Comparison of ENCODE assay signal across 23 cellular contexts in the genomic region with DNA sequence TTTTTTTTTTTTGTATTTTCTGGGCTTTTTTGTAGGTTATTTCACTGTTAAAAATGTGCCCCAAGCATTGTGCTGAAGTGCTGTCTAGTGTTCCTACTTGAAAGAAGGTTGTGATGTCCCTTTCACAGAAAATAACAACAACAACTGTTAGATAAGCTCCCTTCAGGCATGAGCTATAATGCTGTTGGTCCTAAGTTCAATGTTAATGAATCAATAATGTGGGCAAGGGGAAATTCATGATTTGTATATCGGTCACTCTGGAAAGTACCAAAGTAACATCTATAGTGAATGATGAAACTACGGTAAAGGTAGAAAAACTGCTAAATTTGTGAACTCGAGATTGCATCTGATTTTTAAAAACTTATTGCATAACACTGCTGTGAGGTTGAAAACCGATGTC.
DNase-seq lines count a peak whose midpoint lies in the region; ATAC-seq, FAIRE-seq and TF ChIP-seq lines count a peak whose summit lies in the region.
"Had no signal": no experiment of that assay in that cellular context is flagged by ENCODE, and none has a peak within 500 bp of the region (broad histone marks: within the 10 kb centered on the region; RNA-seq: fewer than 3 reads in every experiment).

No MANE protein-coding gene starts in this region.

- no CpG with 5 or more reads among the region's 4 CpGs for WGBS in IMR-90 (ENCODE audit: extremely low coverage in 2 of 2, insufficient read length in 1 of 2), 2 experiments
- 34% methylated on average over 4 of the region's 4 CpGs for WGBS in GM12878 (ENCODE audit: insufficient coverage, insufficient replicate concordance, low lambda C conversion rate, missing lambda C conversion rate)

- TF ChIP-seq POLR2A in IMR-90 (IDR thresholded peaks at IDR 0.05; ENCODE audit: low read depth, low read length) = no peak
- TF ChIP-seq POLR2A in GM12878 (IDR thresholded peaks at IDR 0.05; ENCODE audit: low read depth, low read length) = no peak

- no peak overlapping the region for H4K5ac ChIP-seq in IMR-90 (ENCODE audit: low read depth, low read length)

- TF ChIP-seq CTCF in D721Med (IDR thresholded peaks at IDR 0.05; ENCODE audit: insufficient read depth, missing control alignments) (no peak), IMR-90 (conservative IDR thresholded peaks at IDR 0.05; ENCODE audit: low read depth, low read length) (no peak), GM12878 (IDR thresholded peaks at IDR 0.05 in 2 of 3, conservative IDR thresholded peaks at IDR 0.05 in 1 of 3; ENCODE audit: control insufficient read depth in 2 of 3, extremely low read depth in 1 of 3, insufficient read depth in 1 of 3, low read depth in 3 of 3, low read length in 3 of 3) (no peak)

- FAIRE-seq in D721Med (lab: Jason Lieb, UNC) (peak; percentile 29), GM12878 (lab: Jason Lieb, UNC) (no peak)
- FAIRE-seq: A549, GM12891 had no signal

- H3K4me2 ChIP-seq in IMR-90 (ENCODE audit: low read depth, low read length) (no peak overlapping the region), GM12878 (ENCODE audit: control insufficient read depth, insufficient read depth) (no peak overlapping the region)
- H3K4me2 ChIP-seq: A549; BLaER1 treated with 17β-estradiol and CSF1 and Interleukin-3, amounts not matched to agents 10 nM and 100 nM had no signal

- no peak overlapping the region for H3K18ac ChIP-seq in IMR-90 (ENCODE audit: low read depth, low read length)

- H2BK5ac ChIP-seq in IMR-90 (ENCODE audit: low read depth, low read length, poor library complexity, severe bottlenecking) = no peak overlapping the region

- RAD21 ChIA-PET in GM12878 (lab: Charles Lee; ENCODE audit: unreplicated experiment) = no interaction called here

- H3K4me3 ChIP-seq in IMR-90 (ENCODE audit: insufficient read depth, low read depth, low read length) (no peak overlapping the region), GM12878 (no peak overlapping the region)
- H3K4me3 ChIP-seq: A549; BLaER1 treated with 17β-estradiol and CSF1 and Interleukin-3, amounts not matched to agents 10 nM and 100 nM had no signal

- no peaks in the 10 kb centered on the region for H3K79me2 ChIP-seq in GM12878 (ENCODE audit: control insufficient read depth, insufficient read depth, low read length)

- SMC1A ChIA-PET in GM12878 (lab: Charles Lee; ENCODE audit: uncharacterized antibody, unreplicated experiment) = interaction anchor here (1.1 to 2.3 kb wide), 3 partner anchors 11 to 20 kb away, joined by 4 to 8 read pairs (median 6); no protein-coding TSS in a partner anchor

- no peak overlapping the region for H3K4ac ChIP-seq in IMR-90 (ENCODE audit: low read depth, low read length)

- no TSS peak for BruUV-seq in IMR-90 (replicated peaks; lab: Mats Ljungman, UMichigan)
- no TSS peak for BruUV-seq in GM12878 (replicated peaks; lab: Mats Ljungman, UMichigan)

- H2AK5ac ChIP-seq in IMR-90 (ENCODE audit: low read depth, low read length) = no peak overlapping the region

- H3K36me3 ChIP-seq in IMR-90 (ENCODE audit: control insufficient read depth, insufficient read depth, low read length) = no peaks in the 10 kb centered on the region
- no peaks in the 10 kb centered on the region for H3K36me3 ChIP-seq in GM12878 (ENCODE audit: control insufficient read depth in 2 of 2, insufficient read depth in 2 of 2, low read length in 1 of 2)
- H3K36me3 ChIP-seq: BLaER1 treated with 17β-estradiol and CSF1 and Interleukin-3, amounts not matched to agents 10 nM and 100 nM had no signal

- no peaks in the 10 kb centered on the region for H3K9me1 ChIP-seq in IMR-90 (ENCODE audit: insufficient read depth, low read length)

- H3K27me3 ChIP-seq in IMR-90 (ENCODE audit: control insufficient read depth, insufficient read depth, low read length) (no peaks in the 10 kb centered on the region), GM12878 (replicated peaks in 1 of 2; ENCODE audit: control insufficient read depth in 2 of 2, insufficient read depth in 2 of 2, low read length in 1 of 2) (no peaks in the 10 kb centered on the region)
- H3K27me3 ChIP-seq: BLaER1 treated with 17β-estradiol and CSF1 and Interleukin-3, amounts not matched to agents 10 nM and 100 nM had no signal

- no peaks in the 10 kb centered on the region for H3K9me3 ChIP-seq in IMR-90 (ENCODE audit: control insufficient read depth, insufficient read depth, low read length)
- no peaks in the 10 kb centered on the region for H3K9me3 ChIP-seq in GM12878 (replicated peaks; ENCODE audit: control insufficient read depth, insufficient read depth, low read length)
- H3K9me3 ChIP-seq: A549; BLaER1 treated with 17β-estradiol and CSF1 and Interleukin-3, amounts not matched to agents 10 nM and 100 nM; Caco-2 had no signal

- intact Hi-C loops in IMR-90 (cut with micrococcal nuclease) = no loop called here
- intact Hi-C loops in GM12878 (cut with micrococcal nuclease; ENCODE audit: unreplicated experiment) = no loop called here

- H2AFZ ChIP-seq in IMR-90 (replicated peaks; ENCODE audit: low read length, poor library complexity) = no peak overlapping the region
- H2AFZ ChIP-seq in GM12878 (ENCODE audit: control insufficient read depth, low read depth, low read length) = no peak overlapping the region

- DNase-seq in D721Med (ENCODE audit: insufficient read length, low spot score) (no peak), IMR-90 (no peak), GM12878 (ENCODE audit: low read depth, low spot score) (peak; percentile 5), HCEC 1CT (no peak)
- no peak for DNase-seq in stimulated activated CD8-positive, alpha-beta memory T cell treated with anti-CD3 and anti-CD28 coated beads, Interleukin-4, amount 100 ng/mL, for 48 hours
- DNase-seq: AML-193; Caco-2; Calu3; CD4-positive, alpha-beta T cell; CD8-positive, alpha-beta T cell; DMS 273 treated with DMSO at 0.1 percent for 48 hours; DMS153; DMS53; DMS79; DND-41; EL; GDM1 had no signal

- H2BK120ac ChIP-seq in IMR-90 (ENCODE audit: low read depth, low read length) = no peak overlapping the region

- in situ Hi-C loops in IMR-90 (cut with MboI; ENCODE audit: low sequenced_read_pairs) = no loop called here
- in situ Hi-C loops in GM12878 (cut with MboI) = no loop called here

- H3K56ac ChIP-seq in IMR-90 (ENCODE audit: extremely low read depth, insufficient read depth, low read length) = no peak overlapping the region

- dilution Hi-C loops in IMR-90 (cut with HindIII; ENCODE audit: low sequenced_read_pairs, unreplicated experiment) = no loop called here

- H3K79me1 ChIP-seq in IMR-90 (ENCODE audit: low read depth in 1 of 2, low read length in 2 of 2) = no peaks in the 10 kb centered on the region

- H4K20me1 ChIP-seq in IMR-90 (ENCODE audit: insufficient read depth, low read length) (no peaks in the 10 kb centered on the region), GM12878 (ENCODE audit: control insufficient read depth, insufficient read depth) (no peaks in the 10 kb centered on the region)
- H4K20me1 ChIP-seq: BLaER1 treated with 17β-estradiol and CSF1 and Interleukin-3, amounts not matched to agents 10 nM and 100 nM had no signal

- H3K9ac ChIP-seq in IMR-90 (ENCODE audit: low read depth, low read length) (no peak overlapping the region), GM12878 (ENCODE audit: control insufficient read depth, insufficient read depth, low read length) (no peak overlapping the region)
- H3K9ac ChIP-seq: BLaER1 treated with 17β-estradiol and CSF1 and Interleukin-3, amounts not matched to agents 10 nM and 100 nM had no signal

- ATAC-seq in IMR-90 (ENCODE audit: low read depth) (no peak), GM12878 (peak; percentile 91), GM19455 (IDR thresholded peaks at IDR 0.05; ENCODE audit: unreplicated experiment) (no peak)
- ATAC-seq: A549; CD8-positive, alpha-beta T cell had no signal

- TF ChIP-seq RAD21 in IMR-90 (IDR thresholded peaks at IDR 0.05; ENCODE audit: low read length) (no peak), GM12878 (IDR thresholded peaks at IDR 0.05; ENCODE audit: insufficient read depth, low read depth, low read length) (no peak)

- no peak overlapping the region for H3K14ac ChIP-seq in IMR-90 (replicated peaks; ENCODE audit: low read depth, low read length)

- H2AK9ac ChIP-seq in IMR-90 (replicated peaks; ENCODE audit: low read depth, low read length, poor library complexity) = no peak overlapping the region

- CTCF ChIA-PET in IMR-90 (lab: Yijun Ruan, JAX) = no interaction called here
- CTCF ChIA-PET in GM12878 (lab: Yijun Ruan, JAX) = no interaction called here

- no peak overlapping the region for H4K8ac ChIP-seq in IMR-90 (ENCODE audit: low read depth in 2 of 2, low read length in 2 of 2)

- H3K4me1 ChIP-seq in IMR-90 (ENCODE audit: control insufficient read depth, insufficient read depth, low read length) (no peaks in the 10 kb centered on the region), GM12878 (ENCODE audit: control insufficient read depth, insufficient read depth, low read length) (no peaks in the 10 kb centered on the region)
- H3K4me1 ChIP-seq: A549; BLaER1 treated with 17β-estradiol and CSF1 and Interleukin-3, amounts not matched to agents 10 nM and 100 nM; Caco-2 had no signal

- H3K27ac ChIP-seq in IMR-90 (ENCODE audit: insufficient read depth, low read length) (no peak overlapping the region), GM12878 (ENCODE audit: control insufficient read depth, insufficient read depth) (no peak overlapping the region)
- H3K27ac ChIP-seq: 22Rv1; A549; BLaER1 treated with 17β-estradiol and CSF1 and Interleukin-3, amounts not matched to agents 10 nM and 100 nM; C4-2B had no signal

- H2BK15ac ChIP-seq in IMR-90 (ENCODE audit: low read depth, low read length) = no peak overlapping the region

- no peak overlapping the region for H4K91ac ChIP-seq in IMR-90 (ENCODE audit: insufficient read depth, low read depth, low read length)

- H3K23ac ChIP-seq in IMR-90 (ENCODE audit: low read depth, low read length) = no peak overlapping the region

- POLR2A ChIA-PET in IMR-90 (lab: Charles Lee; ENCODE audit: unreplicated experiment) (no interaction called here), GM12878 (lab: Charles Lee) (interaction anchor here (0.7 kb wide), 2 partner anchors 68 to 150 kb away, joined by 3 to 4 read pairs; no protein-coding TSS in a partner anchor)

- no peak for TF ChIP-seq EP300 in GM12878 (IDR thresholded peaks at IDR 0.05; ENCODE audit: borderline replicate concordance in 1 of 2, control insufficient read depth in 1 of 2, low read depth in 2 of 2, low read length in 2 of 2)

- no peak overlapping the region for H2BK20ac ChIP-seq in IMR-90 (ENCODE audit: low read depth, low read length)

TF ChIP-seq in IMR-90, 13 proteins besides CTCF, POLR2A, EP300 and RAD21 (continues in another document):
- TF ChIP-seq SMC3 (IDR thresholded peaks at IDR 0.05; ENCODE audit: low read depth, low read length) (no peak), CEBPB (IDR thresholded peaks at IDR 0.05; ENCODE audit: low read depth, low read length) (0 out of 2 replicates have a peak, but pooled peaks have one; percentile 25), RCOR1 (IDR thresholded peaks at IDR 0.05; ENCODE audit: insufficient replicate concordance, low read length) (no peak)
